Comparison of ENCODE assay signal across 9 cellular contexts in genomic region chr9:127525426-127526188, GRCh38.
A peak's percentile ranks its signal among the peaks of the same experiment; 100 is the strongest.
DNase-seq lines count a peak whose midpoint lies in the region; ATAC-seq and TF ChIP-seq lines count a peak whose summit lies in the region.
"Had no signal": no experiment of that assay in that cellular context is flagged by ENCODE, and none has a peak within 500 bp of the region (broad histone marks: within the 10 kb centered on the region; RNA-seq: fewer than 3 reads in every experiment).

No MANE protein-coding gene starts in this region.

- H3K79me2 ChIP-seq in neural cell (replicated peaks; ENCODE audit: insufficient read depth, low read length) = no peaks in the 10 kb centered on the region

- intact Hi-C loops in colonic mucosa (cut with DNase I) = no loop called here

- no peaks in the 10 kb centered on the region for H4K20me1 ChIP-seq in neural cell (ENCODE audit: insufficient read depth)

- no peak for ATAC-seq in HG03108 (IDR thresholded peaks at IDR 0.05; ENCODE audit: unreplicated experiment)
- ATAC-seq in GM21529 (IDR thresholded peaks at IDR 0.05; ENCODE audit: unreplicated experiment) = no peak
- ATAC-seq in stimulated activated memory B cell treated with anti-CD40 and anti-IgM and Interleukin-4, amounts not matched to agents 10 μg/mL and 1 μg/mL and 100 μg/mL, for 72 hours = no peak
- ATAC-seq: left colon had no signal

- no peak overlapping the region for H3K4me3 Mint-ChIP-seq in stimulated activated memory B cell treated with anti-CD40 and anti-IgM and Interleukin-4, amounts not matched to agents 10 μg/mL and 1 μg/mL and 100 μg/mL, for 72 hours

- H3K27ac Mint-ChIP-seq in stimulated activated memory B cell treated with anti-CD40 and anti-IgM and Interleukin-4, amounts not matched to agents 10 μg/mL and 1 μg/mL and 100 μg/mL, for 72 hours = no peak overlapping the region

- H3K9me3 ChIP-seq in colonic mucosa (no peaks in the 10 kb centered on the region), neural cell (ENCODE audit: low read length) (peaks cover 5% of the 10 kb centered on the region)

- H3K4me1 ChIP-seq in colonic mucosa = peaks cover 12% of the 10 kb centered on the region

- no peaks in the 10 kb centered on the region for H3K36me3 Mint-ChIP-seq in stimulated activated memory B cell treated with anti-CD40 and anti-IgM and Interleukin-4, amounts not matched to agents 10 μg/mL and 1 μg/mL and 100 μg/mL, for 72 hours

- H2AFZ ChIP-seq in neural cell (ENCODE audit: low read depth, low read length) = no peak overlapping the region

- H3K27ac ChIP-seq in colonic mucosa (no peak overlapping the region), neural cell (ENCODE audit: low read length) (no peak overlapping the region)

- H3K4me2 ChIP-seq in neural cell (ENCODE audit: low read length) = no peak overlapping the region

- no peaks in the 10 kb centered on the region for H3K27me3 Mint-ChIP-seq in stimulated activated memory B cell treated with anti-CD40 and anti-IgM and Interleukin-4, amounts not matched to agents 10 μg/mL and 1 μg/mL and 100 μg/mL, for 72 hours

- no peaks in the 10 kb centered on the region for H3K9me2 ChIP-seq in neural cell (ENCODE audit: insufficient read depth, low read length)

- no peaks in the 10 kb centered on the region for H3F3A ChIP-seq in neural cell (ENCODE audit: insufficient read depth, low read length, poor library complexity, severe bottlenecking)

- H3K4me1 Mint-ChIP-seq in stimulated activated memory B cell treated with anti-CD40 and anti-IgM and Interleukin-4, amounts not matched to agents 10 μg/mL and 1 μg/mL and 100 μg/mL, for 72 hours = no peaks in the 10 kb centered on the region

- no peak for TF ChIP-seq RAD21 in neural cell (conservative IDR thresholded peaks at IDR 0.05)

- H3K4me3 ChIP-seq in colonic mucosa (no peak overlapping the region), neural cell (ENCODE audit: low read length) (no peak overlapping the region)

- H3K9me3 Mint-ChIP-seq in stimulated activated memory B cell treated with anti-CD40 and anti-IgM and Interleukin-4, amounts not matched to agents 10 μg/mL and 1 μg/mL and 100 μg/mL, for 72 hours = peaks cover 12% of the 10 kb centered on the region

- TF ChIP-seq EP300 in neural cell (conservative IDR thresholded peaks at IDR 0.05; ENCODE audit: poor library complexity, severe bottlenecking) = no peak

- H3K36me3 ChIP-seq in colonic mucosa (peaks cover 37% of the 10 kb centered on the region), neural cell (ENCODE audit: insufficient read depth, low read length) (peaks cover 16% of the 10 kb centered on the region)

- DNase-seq in ELF-1 (ENCODE audit: low read depth, low spot score) (peak; percentile 45), MV-4-11 (lab: John Stamatoyannopoulos, UW) (peak; percentile 51), colonic mucosa (no peak), globus pallidus (ENCODE audit: low spot score) (no peak)

- TF ChIP-seq CTCF in colonic mucosa (IDR thresholded peaks at IDR 0.05) (peak; percentile 53), neural cell (IDR thresholded peaks at IDR 0.05; ENCODE audit: poor library complexity, severe bottlenecking) (peak; percentile 45)

- H3K9ac ChIP-seq in colonic mucosa (ENCODE audit: low read depth in 2 of 2, low read length in 2 of 2) (no peak overlapping the region), neural cell (ENCODE audit: low read length) (no peak overlapping the region)

- no peaks in the 10 kb centered on the region for H3K27me3 ChIP-seq in colonic mucosa
- no peaks in the 10 kb centered on the region for H3K27me3 ChIP-seq in neural cell (ENCODE audit: insufficient read depth, low read depth, low read length)

TF ChIP-seq in neural cell, 6 proteins besides CTCF, POLR2A, EP300 and RAD21:
- TF ChIP-seq SMC3 (conservative IDR thresholded peaks at IDR 0.05; ENCODE audit: poor library complexity) = peak; percentile 14
- TF ChIP-seq EZH2 (IDR thresholded peaks at IDR 0.05; ENCODE audit: borderline replicate concordance, insufficient read depth, low read length, poor library complexity, severe bottlenecking) = no peak
- no peak for TF ChIP-seq POLR2AphosphoS5 (IDR thresholded peaks at IDR 0.05)

Comparison
In these comparisons a context has a peak if more than half of its experiments do, and no peak if none do; other contexts are left out.
1. DNase-seq: peak in ELF-1 (single experiment) and MV-4-11 (single experiment); none in colonic mucosa (single experiment) and globus pallidus (single experiment).